In genomic region chr3:184005981-184006507, GRCh38 we compare ENCODE assay signal across 8 cellular contexts. TPM values are rescaled to one million over a fixed set of nuclear protein-coding genes. Genes with fewer than 3 reads are reported as not detected.
DNase-seq lines count a peak whose midpoint lies in the region; ATAC-seq and TF ChIP-seq lines count a peak whose summit lies in the region.

No MANE protein-coding gene starts in this region.

- peaks cover 25% of the 10 kb centered on the region for H3K4me1 Mint-ChIP-seq in endothelial cell (ENCODE audit: unreplicated experiment)

- DNase-seq in DMS79 (lab: John Stamatoyannopoulos, UW) (peak; percentile 97), Kasumi-1 (lab: John Stamatoyannopoulos, UW) (peak; percentile 47), Panc1 (ENCODE audit: low read depth, low spot score) (no peak), endothelial cell (ENCODE audit: low spot score) (peak; percentile 22), GOT3 (lab: John Stamatoyannopoulos, UW) (no peak), occipital lobe (lab: John Stamatoyannopoulos, UW) (no peak)

- H3K36me3 ChIP-seq in Panc1 (ENCODE audit: control insufficient read depth, insufficient read depth, low read length) (no peaks in the 10 kb centered on the region), muscle layer of colon (ENCODE audit: insufficient read depth, low read length) (peaks cover 8% of the 10 kb centered on the region)

- no peak overlapping the region for H3K4me3 Mint-ChIP-seq in endothelial cell (ENCODE audit: unreplicated experiment)

- BruUV-seq in Panc1 (replicated peaks; lab: Mats Ljungman, UMichigan) = no TSS peak

- POLR2A ChIA-PET in Panc1 (lab: Charles Lee) = interaction anchor here (0.6 to 0.7 kb wide), 4 partner anchors 122 to 1241 kb away, joined by 5 to 11 read pairs (median 6); no protein-coding TSS in a partner anchor

- H3K9me3 Mint-ChIP-seq in endothelial cell (ENCODE audit: unreplicated experiment) = no peaks in the 10 kb centered on the region

- TF ChIP-seq CTCF in Panc1 (IDR thresholded peaks at IDR 0.05) = no peak
- no peak for TF ChIP-seq CTCF in endothelial cell (IDR thresholded peaks at IDR 0.05; ENCODE audit: unreplicated experiment)

- H3K4me3 ChIP-seq in Panc1 (ENCODE audit: low read depth in 2 of 2, low read length in 2 of 2) (no peak overlapping the region), muscle layer of colon (ENCODE audit: low read depth in 1 of 2, low read length in 2 of 2) (no peak overlapping the region)

- no peak overlapping the region for H3K9ac ChIP-seq in muscle layer of colon (ENCODE audit: low read length)

- peak overlapping the region; percentile 44 for H3K27ac ChIP-seq in Panc1 (ENCODE audit: low read length)
- H3K27ac ChIP-seq in muscle layer of colon (ENCODE audit: low read depth, low read length) = peak overlapping the region; percentile 44

- H3K4me1 ChIP-seq in Panc1 (ENCODE audit: control insufficient read depth, insufficient read depth, low read length) = peaks cover 11% of the 10 kb centered on the region
- peaks cover 7% of the 10 kb centered on the region for H3K4me1 ChIP-seq in muscle layer of colon (ENCODE audit: insufficient read depth, low read length)

- ATAC-seq in GM21515 (IDR thresholded peaks at IDR 0.05; ENCODE audit: unreplicated experiment) (peak; percentile 77), Panc1 (peak; percentile 75)

- intact Hi-C loops in Panc1 (cut with micrococcal nuclease; ENCODE audit: unreplicated experiment) = no loop called here

- peaks cover 4% of the 10 kb centered on the region for H3K36me3 Mint-ChIP-seq in endothelial cell (ENCODE audit: low read depth, unreplicated experiment)

- H3K9me3 ChIP-seq in Panc1 (ENCODE audit: control insufficient read depth, insufficient read depth, low read depth, low read length) (no peaks in the 10 kb centered on the region), muscle layer of colon (ENCODE audit: low read length) (no peaks in the 10 kb centered on the region)

- no peaks in the 10 kb centered on the region for H3K27me3 ChIP-seq in Panc1 (ENCODE audit: control insufficient read depth, insufficient read depth, low read length)
- H3K27me3 ChIP-seq in muscle layer of colon (ENCODE audit: control insufficient read depth in 1 of 2, insufficient read depth in 2 of 2, low read length in 2 of 2) = no peaks in the 10 kb centered on the region

- CTCF ChIA-PET in Panc1 (lab: Charles Lee) = interaction anchor here (0.6 to 1.1 kb wide), 5 partner anchors 8 to 145 kb away, joined by 3 to 9 read pairs (median 4); partner anchors contain the start of gene ABCC5

- peak overlapping the region; percentile 59 for H3K27ac Mint-ChIP-seq in endothelial cell (ENCODE audit: unreplicated experiment)

- peaks cover 6% of the 10 kb centered on the region for H3K27me3 Mint-ChIP-seq in endothelial cell (ENCODE audit: unreplicated experiment)

- in situ Hi-C loops in Panc1 (cut with HindIII; ENCODE audit: low pct_unique_long_range_greater_than_20kb, low sequenced_read_pairs) = no loop called here

RNA-seq across cellular contexts. Expression of gene ABCC5, which starts 11.6 kb away (rescaled TPM):
- total RNA-seq in Panc1 (2021; ENCODE audit: unreplicated experiment) (35.1 TPM), endothelial cell (ENCODE audit: unreplicated experiment) (45.9 TPM), occipital lobe (55.4 TPM)
- 22.1 TPM for polyA plus RNA-seq in Panc1 (2012; ENCODE audit: insufficient read length)

RNA-seq across cellular contexts. Expression of gene HTR3D, which starts 25.5 kb away (rescaled TPM):
- total RNA-seq in Panc1 (2021; ENCODE audit: unreplicated experiment) (not detected), endothelial cell (ENCODE audit: unreplicated experiment) (not detected), occipital lobe (not detected)
- not detected for polyA plus RNA-seq in Panc1 (2012; ENCODE audit: insufficient read length)

RNA-seq across cellular contexts. Expression of gene HTR3C, which starts 46.8 kb away (rescaled TPM):
- total RNA-seq in Panc1 (2021; ENCODE audit: unreplicated experiment) = not detected
- polyA plus RNA-seq in Panc1 (2012; ENCODE audit: insufficient read length) = not detected
- not detected for total RNA-seq in endothelial cell (ENCODE audit: unreplicated experiment)
- total RNA-seq in occipital lobe = not detected

Comparison
In these comparisons a context has a peak if more than half of its experiments do, and no peak if none do; other contexts are left out.
1. DNase-seq: peak in DMS79 (single experiment), Kasumi-1 (2 of 2) and endothelial cell (single experiment); none in Panc1 (single experiment), GOT3 (single experiment) and occipital lobe (single experiment).